15 cellular contexts compared by ENCODE assay signal in the genomic region with DNA sequence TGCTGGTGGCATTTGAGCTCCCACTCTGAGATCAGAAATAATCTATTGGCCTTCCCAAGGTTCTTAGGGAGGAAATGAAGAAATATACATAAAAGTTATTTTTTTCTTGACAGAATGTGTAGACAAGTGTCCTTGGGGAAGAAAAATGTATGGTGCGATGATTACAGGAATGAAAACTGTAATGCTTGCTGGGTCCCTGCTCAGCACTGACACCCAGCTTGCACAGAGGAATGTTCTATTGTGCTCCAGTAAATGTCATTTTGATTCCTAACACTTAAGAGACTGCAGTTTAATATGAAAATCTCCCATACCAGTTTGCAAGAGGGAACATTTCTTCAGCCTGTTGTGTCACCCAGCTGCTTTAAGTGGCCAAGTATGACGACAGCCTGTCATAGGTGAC.
DNase-seq lines count a peak whose midpoint lies in the region; ATAC-seq and TF ChIP-seq lines count a peak whose summit lies in the region.
"Had no signal": no experiment of that assay in that cellular context is flagged by ENCODE, and none has a peak within 500 bp of the region (broad histone marks: within the 10 kb centered on the region; RNA-seq: fewer than 3 reads in every experiment).

No MANE protein-coding gene starts in this region.

- no peak overlapping the region for H2AFZ ChIP-seq in PC-9

- peaks cover 6% of the 10 kb centered on the region; the same call in 1 of the 2 replicates for H3F3A ChIP-seq in PC-9 (ENCODE audit: insufficient read depth, low read depth)

- POLR2A ChIA-PET in PC-9 (lab: Charles Lee; ENCODE audit: unreplicated experiment): interaction anchor here (0.6 to 0.7 kb wide), 3 partner anchors 29 to 276 kb away, joined by 3 to 8 read pairs (median 7); no protein-coding TSS in a partner anchor

- H3K4me3 Mint-ChIP-seq in HFFc6: peak overlapping the region; percentile 53
- H3K4me3 Mint-ChIP-seq in Calu3 (ENCODE audit: low read depth, unreplicated experiment): no peak overlapping the region
- H3K4me3 Mint-ChIP-seq: CD8-positive, alpha-beta T cell; H9 had no signal

- WGBS in gastroesophageal sphincter (ENCODE audit: low coverage in 1 of 2), 2 donors: 76 to 89% methylated on average over 1 to 2 of the region's 2 CpGs

- no TSS peak for BruUV-seq in PC-9 (replicated peaks; lab: Mats Ljungman, UMichigan)
- no TSS peak for BruUV-seq in Calu3 (replicated peaks; lab: Mats Ljungman, UMichigan)

- TF ChIP-seq CTCF in HFFc6 (IDR thresholded peaks at IDR 0.05) (no peak), PC-9 (conservative IDR thresholded peaks at IDR 0.05) (no peak), gastroesophageal sphincter (IDR thresholded peaks at IDR 0.05) (no peak), Calu3 (IDR thresholded peaks at IDR 0.05; ENCODE audit: unreplicated experiment) (no peak), coronary artery (IDR thresholded peaks at IDR 0.05) (no peak)

- H3K4me3 ChIP-seq in PC-9 (no peak overlapping the region), gastroesophageal sphincter (no peak overlapping the region), skeletal muscle tissue (ENCODE audit: low read length in 3 of 3) (no peak overlapping the region), coronary artery (no peak overlapping the region)
- H3K4me3 ChIP-seq: SJCRH30 had no signal

- peak; percentile 13 for ATAC-seq in gastroesophageal sphincter
- ATAC-seq: CD8-positive, alpha-beta T cell had no signal

- H3K9me3 ChIP-seq in PC-9 (ENCODE audit: insufficient read depth, low read depth) (no peaks in the 10 kb centered on the region), gastroesophageal sphincter (no peaks in the 10 kb centered on the region), skeletal muscle tissue (ENCODE audit: control insufficient read depth in 3 of 3, low read length in 3 of 3) (no peaks in the 10 kb centered on the region)
- H3K9me3 ChIP-seq: BE2C, SJCRH30 had no signal

- intact Hi-C loops in PC-9 (cut with micrococcal nuclease; ENCODE audit: unreplicated experiment): no loop called here
- intact Hi-C loops in Calu3 (cut with micrococcal nuclease; ENCODE audit: unreplicated experiment): no loop called here

- no peak for TF ChIP-seq POLR2A in gastroesophageal sphincter (IDR thresholded peaks at IDR 0.05)

- H3K4me1 ChIP-seq in PC-9 (replicated peaks; ENCODE audit: insufficient read depth) (peaks cover 25% of the 10 kb centered on the region), gastroesophageal sphincter (no peaks in the 10 kb centered on the region), skeletal muscle tissue (ENCODE audit: control insufficient read depth in 3 of 3, insufficient read depth in 3 of 3, low read length in 3 of 3) (peaks cover 12 to 16% (median 13%) of the 10 kb centered on the region in 3 donors)
- H3K4me1 ChIP-seq: SJCRH30 had no signal

- H3K27me3 Mint-ChIP-seq in HFFc6 (ENCODE audit: insufficient read depth) (peaks cover 2% of the 10 kb centered on the region; the same call in 1 of the 2 replicates), Calu3 (ENCODE audit: unreplicated experiment) (no peaks in the 10 kb centered on the region)

- H3K9me2 ChIP-seq in PC-9 (ENCODE audit: insufficient read depth): no peaks in the 10 kb centered on the region

- no peak for DNase-seq in HFFc6
- DNase-seq in PC-9: no peak
- no peak for DNase-seq in Calu3
- DNase-seq in DMS53 (lab: John Stamatoyannopoulos, UW): no peak
- no peak for DNase-seq in coronary artery (ENCODE audit: low spot score)
- DNase-seq: BE2C; CD8-positive, alpha-beta T cell; H9; Kasumi-1; NCI-H146; NCI-H2081 treated with DMSO at 0.1 percent for 48 hours; NCI-H524; SJCRH30 had no signal

- H3K9me3 Mint-ChIP-seq in HFFc6 (no peaks in the 10 kb centered on the region), Calu3 (ENCODE audit: low read depth, unreplicated experiment) (no peaks in the 10 kb centered on the region)
- H3K9me3 Mint-ChIP-seq: CD8-positive, alpha-beta T cell; H9 had no signal

- H3K27ac ChIP-seq in PC-9 (no peak overlapping the region), gastroesophageal sphincter (no peak overlapping the region), skeletal muscle tissue (ENCODE audit: low read depth, low read length) (peak overlapping the region; percentile 31), coronary artery (no peak overlapping the region)
- H3K27ac ChIP-seq: SJCRH30 had no signal

- H3K27me3 ChIP-seq in PC-9 (ENCODE audit: insufficient read depth, low read depth) (no peaks in the 10 kb centered on the region), gastroesophageal sphincter (no peaks in the 10 kb centered on the region), skeletal muscle tissue (ENCODE audit: control insufficient read depth in 3 of 3, insufficient read depth in 3 of 3, low read length in 3 of 3) (no peaks in the 10 kb centered on the region)
- H3K27me3 ChIP-seq: BE2C, SJCRH30 had no signal

- H3K4me1 Mint-ChIP-seq in HFFc6 (ENCODE audit: low read depth) (peaks cover 41% of the 10 kb centered on the region), Calu3 (ENCODE audit: low read depth, unreplicated experiment) (no peaks in the 10 kb centered on the region)

- CTCF ChIA-PET in PC-9 (lab: Charles Lee) (no interaction called here), Calu3 (lab: Charles Lee) (interaction anchor here (0.6 kb wide), 1 partner anchor 183 kb away, joined by 4 read pairs; no protein-coding TSS in a partner anchor)

- TF ChIP-seq EP300 in gastroesophageal sphincter (IDR thresholded peaks at IDR 0.05): no peak

- H3K36me3 ChIP-seq in PC-9 (ENCODE audit: low read depth): no peaks in the 10 kb centered on the region
- peaks cover 0 to 79% of the 10 kb centered on the region in 2 donors for H3K36me3 ChIP-seq in gastroesophageal sphincter
- peaks cover 2 to 46% (median 20%) of the 10 kb centered on the region in 3 donors for H3K36me3 ChIP-seq in skeletal muscle tissue (ENCODE audit: control insufficient read depth in 3 of 3, insufficient read depth in 3 of 3, low read length in 3 of 3)
- H3K36me3 ChIP-seq: SJCRH30 had no signal

- no peak overlapping the region for H3K9ac ChIP-seq in skeletal muscle tissue (ENCODE audit: low read depth in 1 of 3, low read length in 3 of 3)

- H3K36me3 Mint-ChIP-seq in HFFc6 (ENCODE audit: low read depth): peaks cover 34% of the 10 kb centered on the region
- no peaks in the 10 kb centered on the region for H3K36me3 Mint-ChIP-seq in Calu3 (ENCODE audit: insufficient read depth, unreplicated experiment)
- H3K36me3 Mint-ChIP-seq: CD8-positive, alpha-beta T cell had no signal

- 0 out of 2 replicates have a peak overlapping the region, but pooled peaks have one; percentile 36 for H3K4me2 ChIP-seq in PC-9

- H3K79me2 ChIP-seq in PC-9 (ENCODE audit: low read depth): no peaks in the 10 kb centered on the region

- H4K20me1 ChIP-seq in PC-9 (ENCODE audit: insufficient read depth): no peaks in the 10 kb centered on the region

- peak overlapping the region; percentile 90 for H3K27ac Mint-ChIP-seq in HFFc6
- no peak overlapping the region for H3K27ac Mint-ChIP-seq in Calu3 (ENCODE audit: unreplicated experiment)
- H3K27ac Mint-ChIP-seq: CD8-positive, alpha-beta T cell had no signal
